In genomic region chr16:89444151-89444723, GRCh38 we compare ENCODE assay signal across 9 cellular contexts. TPM values are rescaled to one million over a fixed set of nuclear protein-coding genes. Genes with fewer than 3 reads are reported as not detected.
A peak's percentile ranks its signal among the peaks of the same experiment; 100 is the strongest.
DNase-seq lines count a peak whose midpoint lies in the region; ATAC-seq and TF ChIP-seq lines count a peak whose summit lies in the region.
"Had no signal": no experiment of that assay in that cellular context is flagged by ENCODE, and none has a peak within 500 bp of the region (broad histone marks: within the 10 kb centered on the region; RNA-seq: fewer than 3 reads in every experiment).

No MANE protein-coding gene starts in this region.

- TF ChIP-seq RAD21 in SK-N-SH (IDR thresholded peaks at IDR 0.05; ENCODE audit: low read length) = no peak

- H3F3A ChIP-seq in SK-N-SH (replicated peaks; ENCODE audit: insufficient read depth) = peaks cover 9% of the 10 kb centered on the region

- H3K27ac Mint-ChIP-seq in activated naive CD4-positive, alpha-beta T cell treated with anti-CD3 and anti-CD28 coated beads, Interleukin-2, amount 50 U/mL, for 24 hours = no peak overlapping the region
- H3K27ac Mint-ChIP-seq in activated naive CD4-positive, alpha-beta T cell treated with anti-CD3 and anti-CD28 coated beads for 36 hours = no peak overlapping the region
- H3K27ac Mint-ChIP-seq in T-cell (peak overlapping the region; percentile 72 to 85), immature natural killer cell (peak overlapping the region in 1 of 6 donors; percentile 28), type B pancreatic cell (peak overlapping the region; percentile 98)

- H3K36me3 Mint-ChIP-seq in activated naive CD4-positive, alpha-beta T cell treated with anti-CD3 and anti-CD28 coated beads, Interleukin-2, amount 50 U/mL, for 24 hours = peaks cover 6% of the 10 kb centered on the region
- peaks cover 7% of the 10 kb centered on the region for H3K36me3 Mint-ChIP-seq in activated naive CD4-positive, alpha-beta T cell treated with anti-CD3 and anti-CD28 coated beads for 36 hours (ENCODE audit: low read depth)
- H3K36me3 Mint-ChIP-seq in T-cell (no peaks in the 10 kb centered on the region), immature natural killer cell (no peaks in the 10 kb centered on the region), type B pancreatic cell (no peaks in the 10 kb centered on the region)

- TF ChIP-seq EP300 in SK-N-SH (IDR thresholded peaks at IDR 0.05; ENCODE audit: borderline replicate concordance in 1 of 2, low read depth in 1 of 2, low read length in 1 of 2) = no peak

- no peak for DNase-seq in activated naive CD4-positive, alpha-beta T cell treated with anti-CD3 and anti-CD28 coated beads for 36 hours
- DNase-seq in T-cell (no peak), immature natural killer cell (no peak), type B pancreatic cell (ENCODE audit: extremely low spot score, unreplicated experiment) (no peak), H4 (ENCODE audit: low spot score) (no peak), SK-N-SH (no peak)
- DNase-seq: Caco-2 had no signal

- peaks cover 100% of the 10 kb centered on the region for H3K79me2 ChIP-seq in SK-N-SH (ENCODE audit: insufficient read depth)

- 82% methylated on average over 8 of the region's 8 CpGs for WGBS in SK-N-SH (ENCODE audit: low lambda C conversion rate)

- CTCF ChIA-PET in activated naive CD4-positive, alpha-beta T cell treated with anti-CD3 and anti-CD28 coated beads for 36 hours (lab: Charles Lee) = interaction anchor here (1.4 kb wide), 1 partner anchor 114 kb away, joined by 3 read pairs; no protein-coding TSS in a partner anchor
- CTCF ChIA-PET in T-cell (lab: Charles Lee) = no interaction called here
- CTCF ChIA-PET in SK-N-SH (lab: Yijun Ruan, JAX) = interaction anchor here (0.6 kb wide), 1 partner anchor 1794 kb away, joined by 3 read pairs; no protein-coding TSS in a partner anchor

- intact Hi-C loops in activated naive CD4-positive, alpha-beta T cell treated with anti-CD3 and anti-CD28 coated beads for 36 hours (cut with micrococcal nuclease) = loop anchor here (2.0 kb wide), 1 partner anchor 61 kb away; no protein-coding TSS in a partner anchor

- no peak overlapping the region for H3K4me2 ChIP-seq in SK-N-SH

- peaks cover 34 to 35% of the 10 kb centered on the region in 2 experiments; a peak in 3 of 4 replicates for H3K4me1 ChIP-seq in SK-N-SH (ENCODE audit: control insufficient read depth in 1 of 2, insufficient read depth in 2 of 2, low read depth in 1 of 2, low read length in 1 of 2)

- no peak overlapping the region for H3K4me3 ChIP-seq in SK-N-SH (ENCODE audit: low read depth in 2 of 2, low read length in 1 of 2)

- H3K4me1 Mint-ChIP-seq in activated naive CD4-positive, alpha-beta T cell treated with anti-CD3 and anti-CD28 coated beads, Interleukin-2, amount 50 U/mL, for 24 hours = peaks cover 97% of the 10 kb centered on the region
- H3K4me1 Mint-ChIP-seq in activated naive CD4-positive, alpha-beta T cell treated with anti-CD3 and anti-CD28 coated beads for 36 hours (ENCODE audit: low read depth) = peaks cover 95% of the 10 kb centered on the region
- H3K4me1 Mint-ChIP-seq in T-cell (peaks cover 95 to 100% (median 95%) of the 10 kb centered on the region in 3 donors), immature natural killer cell (peaks cover 96 to 99% of the 10 kb centered on the region in 2 donors), type B pancreatic cell (ENCODE audit: unreplicated experiment) (peaks cover 74% of the 10 kb centered on the region)

- TF ChIP-seq CTCF in type B pancreatic cell (conservative IDR thresholded peaks at IDR 0.05) (no peak), SK-N-SH (IDR thresholded peaks at IDR 0.05) (no peak)

- H3K4me3 Mint-ChIP-seq in activated naive CD4-positive, alpha-beta T cell treated with anti-CD3 and anti-CD28 coated beads, Interleukin-2, amount 50 U/mL, for 24 hours = peak overlapping the region; percentile 70
- H3K4me3 Mint-ChIP-seq in activated naive CD4-positive, alpha-beta T cell treated with anti-CD3 and anti-CD28 coated beads for 36 hours = no peak overlapping the region
- H3K4me3 Mint-ChIP-seq in T-cell = peak overlapping the region; percentile 58 to 80 (median 61)
- H3K4me3 Mint-ChIP-seq in immature natural killer cell = peak overlapping the region in 4 of 5 donors; percentile 42 to 75 (median 66)
- peak overlapping the region; percentile 77 for H3K4me3 Mint-ChIP-seq in type B pancreatic cell

- no peak overlapping the region; a peak in 1 of 4 replicates for H3K27ac ChIP-seq in SK-N-SH (ENCODE audit: low read depth in 2 of 2, low read length in 1 of 2)

- no peaks in the 10 kb centered on the region for H3K9me3 ChIP-seq in SK-N-SH
- H3K9me3 ChIP-seq: Caco-2 had no signal

- POLR2A ChIA-PET in T-cell (lab: Charles Lee) = no interaction called here
- POLR2A ChIA-PET in SK-N-SH (lab: Yijun Ruan, JAX) = no interaction called here

- no peak overlapping the region for H3K9ac ChIP-seq in SK-N-SH

- no peaks in the 10 kb centered on the region for H3K9me2 ChIP-seq in SK-N-SH

- H2AFZ ChIP-seq in SK-N-SH (ENCODE audit: low read depth) = no peak overlapping the region

- H3K9me3 Mint-ChIP-seq in activated naive CD4-positive, alpha-beta T cell treated with anti-CD3 and anti-CD28 coated beads, Interleukin-2, amount 50 U/mL, for 24 hours = no peaks in the 10 kb centered on the region
- H3K9me3 Mint-ChIP-seq in activated naive CD4-positive, alpha-beta T cell treated with anti-CD3 and anti-CD28 coated beads for 36 hours = no peaks in the 10 kb centered on the region
- no peaks in the 10 kb centered on the region for H3K9me3 Mint-ChIP-seq in T-cell
- no peaks in the 10 kb centered on the region for H3K9me3 Mint-ChIP-seq in immature natural killer cell
- no peaks in the 10 kb centered on the region for H3K9me3 Mint-ChIP-seq in type B pancreatic cell

- H4K20me1 ChIP-seq in SK-N-SH (ENCODE audit: insufficient read depth) = peaks cover 100% of the 10 kb centered on the region

- no peaks in the 10 kb centered on the region for H3K36me3 ChIP-seq in SK-N-SH (replicated peaks in 1 of 2; ENCODE audit: control insufficient read depth in 1 of 2, insufficient read depth in 2 of 2, low read length in 1 of 2)

- no peaks in the 10 kb centered on the region for H3K27me3 Mint-ChIP-seq in activated naive CD4-positive, alpha-beta T cell treated with anti-CD3 and anti-CD28 coated beads, Interleukin-2, amount 50 U/mL, for 24 hours
- H3K27me3 Mint-ChIP-seq in activated naive CD4-positive, alpha-beta T cell treated with anti-CD3 and anti-CD28 coated beads for 36 hours (ENCODE audit: low read depth) = no peaks in the 10 kb centered on the region
- H3K27me3 Mint-ChIP-seq in T-cell (no peaks in the 10 kb centered on the region), immature natural killer cell (ENCODE audit: low read depth in 3 of 3) (peaks cover 16 to 22% (median 20%) of the 10 kb centered on the region in 3 donors), type B pancreatic cell (no peaks in the 10 kb centered on the region)

- peak in 1 of 4 experiments; percentile 20 for ATAC-seq in T-cell (replicated peaks in 1 of 4)
- no peak for ATAC-seq in HG03342 (IDR thresholded peaks at IDR 0.05; ENCODE audit: unreplicated experiment)

- H3K27me3 ChIP-seq in SK-N-SH (ENCODE audit: insufficient read depth) = no peaks in the 10 kb centered on the region

TF ChIP-seq in SK-N-SH, 30 proteins besides CTCF, POLR2A, EP300 and RAD21 (continues in another document):
- TF ChIP-seq RXRA (IDR thresholded peaks at IDR 0.05; ENCODE audit: borderline replicate concordance, low read depth) = no peak
- no peak for TF ChIP-seq YY1 (IDR thresholded peaks at IDR 0.05; ENCODE audit: low read depth)
- no peak for TF ChIP-seq JUND (IDR thresholded peaks at IDR 0.05)
- no peak for TF ChIP-seq USF2 (IDR thresholded peaks at IDR 0.05; ENCODE audit: borderline replicate concordance, low read depth, low read length)
- TF ChIP-seq FOXM1 (IDR thresholded peaks at IDR 0.05; ENCODE audit: low read depth) = no peak
- no peak for TF ChIP-seq MEF2A (IDR thresholded peaks at IDR 0.05; ENCODE audit: borderline replicate concordance, low read depth)
- TF ChIP-seq GABPA (IDR thresholded peaks at IDR 0.05; ENCODE audit: low read depth) = no peak
- no peak for TF ChIP-seq FOSL2 (IDR thresholded peaks at IDR 0.05; ENCODE audit: borderline replicate concordance, low read depth)
- TF ChIP-seq ZBTB33 (IDR thresholded peaks at IDR 0.05; ENCODE audit: borderline replicate concordance, low read depth) = no peak

RNA-seq across cellular contexts. Expression of gene ANKRD11, which starts 46.1 kb away (rescaled TPM):
- 100 to 1,000 TPM; 174 to 177 TPM for total RNA-seq in activated naive CD4-positive, alpha-beta T cell treated with anti-CD3 and anti-CD28 coated beads for 36 hours
- 100 to 1,000 TPM; 257 to 294 (median 271) TPM for total RNA-seq in T-cell
- 10 to 100 TPM in 1 of 3 donors, 1 to 10 TPM in 2; 3.7 to 14.3 (median 8.5) TPM for polyA plus RNA-seq in immature natural killer cell
- 153 and 155 TPM in 2 replicates for total RNA-seq in type B pancreatic cell (ENCODE audit: low replicate concordance)
- 34.4 and 39.2 TPM in 2 replicates for total RNA-seq in H4 (2014; rRNA removed; shearing (Covaris generic))
- 31.1 and 50.2 TPM in 2 replicates for polyA plus RNA-seq in SK-N-SH (2012; rRNA removed)
- 35.1 and 42.0 TPM in 2 replicates for polyA plus RNA-seq in SK-N-SH (2012; cell fraction: cytosol; rRNA removed)
- 122 and 132 TPM in 2 replicates for polyA plus RNA-seq in SK-N-SH (2012; cell fraction: nucleus; rRNA removed)

Comparison
In these comparisons a context has a peak if more than half of its experiments do, and no peak if none do; other contexts are left out.
1. H3K27ac Mint-ChIP-seq: peak in T-cell (2 of 2) and type B pancreatic cell (single experiment); none in activated naive CD4-positive, alpha-beta T cell treated with anti-CD3 and anti-CD28 coated beads, Interleukin-2, amount 50 U/mL, for 24 hours (single experiment) and activated naive CD4-positive, alpha-beta T cell treated with anti-CD3 and anti-CD28 coated beads for 36 hours (single experiment).
2. CTCF ChIA-PET loops: an anchor here in activated naive CD4-positive, alpha-beta T cell treated with anti-CD3 and anti-CD28 coated beads for 36 hours (1.4 kb wide) and SK-N-SH (0.6 kb wide); none called in T-cell.